ENCODE assay signal across 28 cellular contexts in genomic region chr5:79922626-79923025, GRCh38.
"Had no signal": no experiment of that assay in that cellular context is flagged by ENCODE, and none has a peak within 500 bp of the region (broad histone marks: within the 10 kb centered on the region; RNA-seq: fewer than 3 reads in every experiment).

No MANE protein-coding gene starts in this region.

- H3K4me1 Mint-ChIP-seq: stimulated activated effector memory CD8-positive, alpha-beta T cell treated with anti-CD3 and anti-CD28 coated beads, Interleukin-12 subunit alpha, Interleukin-12 subunit beta, amount 100 ng/mL, for 72 hours; stimulated activated memory B cell treated with anti-CD40 and anti-IgM and Interleukin-4, amounts not matched to agents 10 μg/mL and 1 μg/mL and 100 μg/mL, for 72 hours; stimulated activated naive B cell treated with anti-CD40 and anti-IgM and Interleukin-4, amounts not matched to agents 10 μg/mL and 1 μg/mL and 100 μg/mL, for 72 hours; stimulated activated naive CD8-positive, alpha-beta T cell treated with anti-CD3 and anti-CD28 coated beads, Interleukin-15, amount 100 ng/mL, for 72 hours had no signal

- DNase-seq: stimulated activated CD4-positive, alpha-beta T cell treated with anti-CD3 and anti-CD28 coated beads, Interleukin-2, amount 100 ng/mL, for 48 hours; stimulated activated CD4-positive, alpha-beta T cell treated with anti-CD3 and anti-CD28 coated beads, Interleukin-4, amount 100 ng/mL, for 1 hour; stimulated activated CD4-positive, alpha-beta T cell treated with anti-CD3 and anti-CD28 coated beads, Interleukin-4, amount 100 ng/mL, for 24 hours; stimulated activated CD4-positive, alpha-beta T cell treated with anti-CD3 and anti-CD28 coated beads, Interleukin-4, amount 100 ng/mL, for 4 hours; stimulated activated CD8-positive, alpha-beta memory T cell treated with anti-CD3 and anti-CD28 coated beads, Interleukin-4, amount 100 ng/mL, for 48 hours; stimulated activated naive B cell treated with anti-CD40 and anti-IgM and Interleukin-4, amounts not matched to agents 10 μg/mL and 1 μg/mL and 100 μg/mL, for 72 hours; stimulated activated naive CD4-positive, alpha-beta T cell; stimulated activated naive CD4-positive, alpha-beta T cell treated with Interleukin-2 at 50 U/mL for 16 hours; stimulated activated naive CD8-positive, alpha-beta T cell treated with anti-CD3 and anti-CD28 coated beads, Interleukin-15, amount 100 ng/mL, for 72 hours; stimulated activated naive CD8-positive, alpha-beta T cell treated with anti-CD3 and anti-CD28 coated beads, Interleukin-15, Interleukin-2, amounts not matched to agents 100 U/mL and 50 U/mL, for 24 hours; stomach; substantia nigra; testis; thyroid gland; tibial artery; transverse colon; trophoblast cell; upper lobe of left lung; upper lobe of right lung; uterus had no signal

- H3K27ac Mint-ChIP-seq: stimulated activated effector memory CD8-positive, alpha-beta T cell treated with anti-CD3 and anti-CD28 coated beads, Interleukin-12 subunit alpha, Interleukin-12 subunit beta, amount 100 ng/mL, for 72 hours; stimulated activated memory B cell treated with anti-CD40 and anti-IgM and Interleukin-4, amounts not matched to agents 10 μg/mL and 1 μg/mL and 100 μg/mL, for 72 hours; stimulated activated naive B cell treated with anti-CD40 and anti-IgM and Interleukin-4, amounts not matched to agents 10 μg/mL and 1 μg/mL and 100 μg/mL, for 72 hours; stimulated activated naive CD8-positive, alpha-beta T cell treated with anti-CD3 and anti-CD28 coated beads, Interleukin-15, amount 100 ng/mL, for 72 hours; stimulated activated naive CD8-positive, alpha-beta T cell treated with anti-CD3 and anti-CD28 coated beads, Interleukin-15, Interleukin-2, amounts not matched to agents 100 ng/mL and 50 ng/mL, for 24 hours; type B pancreatic cell had no signal

- H3K27ac ChIP-seq: stomach, suprapubic skin, testis, thoracic aorta, thyroid gland, tibial artery, tibial nerve, transverse colon, upper lobe of left lung, upper lobe of right lung, uterus, vagina had no signal

- H3K4me3 Mint-ChIP-seq: stimulated activated effector memory CD8-positive, alpha-beta T cell treated with anti-CD3 and anti-CD28 coated beads, Interleukin-12 subunit alpha, Interleukin-12 subunit beta, amount 100 ng/mL, for 72 hours; stimulated activated memory B cell treated with anti-CD40 and anti-IgM and Interleukin-4, amounts not matched to agents 10 μg/mL and 1 μg/mL and 100 μg/mL, for 72 hours; stimulated activated naive B cell treated with anti-CD40 and anti-IgM and Interleukin-4, amounts not matched to agents 10 μg/mL and 1 μg/mL and 100 μg/mL, for 72 hours; stimulated activated naive CD8-positive, alpha-beta T cell treated with anti-CD3 and anti-CD28 coated beads, Interleukin-15, amount 100 ng/mL, for 72 hours; stimulated activated naive CD8-positive, alpha-beta T cell treated with anti-CD3 and anti-CD28 coated beads, Interleukin-15, Interleukin-2, amounts not matched to agents 100 ng/mL and 50 ng/mL, for 24 hours; type B pancreatic cell had no signal

- H3K27me3 Mint-ChIP-seq: stimulated activated naive CD8-positive, alpha-beta T cell treated with anti-CD3 and anti-CD28 coated beads, Interleukin-15, amount 100 ng/mL, for 72 hours had no signal

- H3K36me3 Mint-ChIP-seq: stimulated activated effector memory CD8-positive, alpha-beta T cell treated with anti-CD3 and anti-CD28 coated beads, Interleukin-12 subunit alpha, Interleukin-12 subunit beta, amount 100 ng/mL, for 72 hours; stimulated activated memory B cell treated with anti-CD40 and anti-IgM and Interleukin-4, amounts not matched to agents 10 μg/mL and 1 μg/mL and 100 μg/mL, for 72 hours; type B pancreatic cell had no signal
